Comparison of ENCODE assay signal across 2 cellular contexts in genomic region chr11:68837583-68838571, GRCh38.
TF ChIP-seq lines count a peak whose summit lies in the region.

No MANE protein-coding gene starts in this region.

TF ChIP-seq in SK-N-SH, 30 proteins besides CTCF, POLR2A, EP300 and RAD21 (continued from another document):
- TF ChIP-seq, protein P1, sequence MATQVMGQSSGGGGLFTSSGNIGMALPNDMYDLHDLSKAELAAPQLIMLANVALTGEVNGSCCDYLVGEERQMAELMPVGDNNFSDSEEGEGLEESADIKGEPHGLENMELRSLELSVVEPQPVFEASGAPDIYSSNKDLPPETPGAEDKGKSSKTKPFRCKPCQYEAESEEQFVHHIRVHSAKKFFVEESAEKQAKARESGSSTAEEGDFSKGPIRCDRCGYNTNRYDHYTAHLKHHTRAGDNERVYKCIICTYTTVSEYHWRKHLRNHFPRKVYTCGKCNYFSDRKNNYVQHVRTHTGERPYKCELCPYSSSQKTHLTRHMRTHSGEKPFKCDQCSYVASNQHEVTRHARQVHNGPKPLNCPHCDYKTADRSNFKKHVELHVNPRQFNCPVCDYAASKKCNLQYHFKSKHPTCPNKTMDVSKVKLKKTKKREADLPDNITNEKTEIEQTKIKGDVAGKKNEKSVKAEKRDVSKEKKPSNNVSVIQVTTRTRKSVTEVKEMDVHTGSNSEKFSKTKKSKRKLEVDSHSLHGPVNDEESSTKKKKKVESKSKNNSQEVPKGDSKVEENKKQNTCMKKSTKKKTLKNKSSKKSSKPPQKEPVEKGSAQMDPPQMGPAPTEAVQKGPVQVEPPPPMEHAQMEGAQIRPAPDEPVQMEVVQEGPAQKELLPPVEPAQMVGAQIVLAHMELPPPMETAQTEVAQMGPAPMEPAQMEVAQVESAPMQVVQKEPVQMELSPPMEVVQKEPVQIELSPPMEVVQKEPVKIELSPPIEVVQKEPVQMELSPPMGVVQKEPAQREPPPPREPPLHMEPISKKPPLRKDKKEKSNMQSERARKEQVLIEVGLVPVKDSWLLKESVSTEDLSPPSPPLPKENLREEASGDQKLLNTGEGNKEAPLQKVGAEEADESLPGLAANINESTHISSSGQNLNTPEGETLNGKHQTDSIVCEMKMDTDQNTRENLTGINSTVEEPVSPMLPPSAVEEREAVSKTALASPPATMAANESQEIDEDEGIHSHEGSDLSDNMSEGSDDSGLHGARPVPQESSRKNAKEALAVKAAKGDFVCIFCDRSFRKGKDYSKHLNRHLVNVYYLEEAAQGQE (IDR thresholded peaks at IDR 0.05; ENCODE audit: low read depth, low read length), result no peak
- TF ChIP-seq RXRA (IDR thresholded peaks at IDR 0.05; ENCODE audit: borderline replicate concordance, low read depth), result no peak
- TF ChIP-seq, protein P2, sequence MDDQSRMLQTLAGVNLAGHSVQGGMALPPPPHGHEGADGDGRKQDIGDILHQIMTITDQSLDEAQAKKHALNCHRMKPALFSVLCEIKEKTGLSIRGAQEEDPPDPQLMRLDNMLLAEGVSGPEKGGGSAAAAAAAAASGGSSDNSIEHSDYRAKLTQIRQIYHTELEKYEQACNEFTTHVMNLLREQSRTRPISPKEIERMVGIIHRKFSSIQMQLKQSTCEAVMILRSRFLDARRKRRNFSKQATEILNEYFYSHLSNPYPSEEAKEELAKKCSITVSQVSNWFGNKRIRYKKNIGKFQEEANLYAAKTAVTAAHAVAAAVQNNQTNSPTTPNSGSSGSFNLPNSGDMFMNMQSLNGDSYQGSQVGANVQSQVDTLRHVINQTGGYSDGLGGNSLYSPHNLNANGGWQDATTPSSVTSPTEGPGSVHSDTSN (IDR thresholded peaks at IDR 0.05), result no peak
- no peak for TF ChIP-seq CHD2 (IDR thresholded peaks at IDR 0.05; ENCODE audit: low read length, partially characterized antibody)
- no peak for TF ChIP-seq GATA2 (CRISPR knock-in tag; IDR thresholded peaks at IDR 0.05)
- TF ChIP-seq JUND (IDR thresholded peaks at IDR 0.05), result no peak
- no peak for TF ChIP-seq RFX5 (IDR thresholded peaks at IDR 0.05; ENCODE audit: low read length)
- TF ChIP-seq, protein P3, sequence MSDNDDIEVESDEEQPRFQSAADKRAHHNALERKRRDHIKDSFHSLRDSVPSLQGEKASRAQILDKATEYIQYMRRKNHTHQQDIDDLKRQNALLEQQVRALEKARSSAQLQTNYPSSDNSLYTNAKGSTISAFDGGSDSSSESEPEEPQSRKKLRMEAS (IDR thresholded peaks at IDR 0.05; ENCODE audit: low read depth), result no peak

TF ChIP-seq in SK-N-SH treated with all-trans-retinoic acid at 6 μM for 48 hours, 23 proteins besides CTCF, POLR2A, EP300 and RAD21 (continued from another document):
- TF ChIP-seq CSRNP3 (CRISPR knock-in tag; IDR thresholded peaks at IDR 0.05), result no peak
- no peak for TF ChIP-seq ZNF70 (CRISPR knock-in tag; IDR thresholded peaks at IDR 0.05)
